9 cellular contexts compared by ENCODE assay signal in genomic region chr7:113030489-113030888, GRCh38. TPM values are rescaled to one million over a fixed set of nuclear protein-coding genes. Genes with fewer than 3 reads are reported as not detected.
"Had no signal": no experiment of that assay in that cellular context is flagged by ENCODE, and none has a peak within 500 bp of the region (broad histone marks: within the 10 kb centered on the region; RNA-seq: fewer than 3 reads in every experiment).

No MANE protein-coding gene starts in this region.

- H3K27ac ChIP-seq: HL-60, KMS-11 had no signal

- H3K9ac ChIP-seq: KMS-11 had no signal

- H3K4me3 ChIP-seq: K562 had no signal

- DNase-seq: IMR-90, KBM-7, KG1 had no signal

- ATAC-seq: HepG2, K562 had no signal

- H3K4me2 ChIP-seq: KMS-11 had no signal

RNA-seq across cellular contexts. Expression of gene GPR85, which starts 56.1 kb away (rescaled TPM):
- total RNA-seq: HepG2, HT-29 had no signal
- polyA plus RNA-seq: HepG2, IgD-negative memory B cell had no signal
